Comparison of ENCODE assay signal across 10 cellular contexts in the genomic region with DNA sequence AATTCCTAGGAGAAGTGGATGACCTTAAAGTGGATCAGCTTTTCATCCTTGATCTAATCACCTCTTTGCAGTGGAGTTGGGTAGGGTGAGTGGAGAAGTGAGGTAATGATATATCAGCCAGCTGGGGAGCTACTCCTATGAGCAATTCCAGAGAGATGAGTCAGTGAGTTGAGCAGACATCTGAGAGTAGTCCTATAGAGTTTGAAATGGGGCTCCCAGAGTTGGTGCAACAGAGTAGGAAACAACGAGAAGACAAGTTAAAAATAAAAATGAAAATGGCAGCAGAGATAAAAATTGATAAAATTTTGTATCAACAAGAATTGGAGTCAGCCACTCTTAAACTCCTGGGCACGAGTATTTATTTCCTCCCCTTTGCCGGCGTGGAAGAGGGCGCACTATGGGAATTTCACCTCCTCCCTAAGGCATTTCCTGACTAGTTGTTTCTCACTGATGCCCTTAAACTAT.
DNase-seq lines count a peak whose midpoint lies in the region; ATAC-seq and TF ChIP-seq lines count a peak whose summit lies in the region.
"Had no signal": no experiment of that assay in that cellular context is flagged by ENCODE, and none has a peak within 500 bp of the region (broad histone marks: within the 10 kb centered on the region; RNA-seq: fewer than 3 reads in every experiment).

No MANE protein-coding gene starts in this region.

- H3K4me1 ChIP-seq in lower lobe of right lung, result peaks cover 38% of the 10 kb centered on the region
- no peaks in the 10 kb centered on the region for H3K4me1 ChIP-seq in CD4-positive, alpha-beta memory T cell (ENCODE audit: insufficient read depth, low read length)

- no peaks in the 10 kb centered on the region for H3K9me3 Mint-ChIP-seq in CD4-positive, alpha-beta memory T cell

- H3K27ac Mint-ChIP-seq in CD4-positive, alpha-beta memory T cell, result no peak overlapping the region

- ATAC-seq in lower lobe of right lung (peak; percentile 49 to 64), GM18511 (IDR thresholded peaks at IDR 0.05; ENCODE audit: unreplicated experiment) (no peak), GM19023 (IDR thresholded peaks at IDR 0.05; ENCODE audit: unreplicated experiment) (no peak)

- peak; percentile 62 for DNase-seq in AG10803 (ENCODE audit: low read depth)
- DNase-seq in NCI-H446 treated with DMSO at 0.1 percent for 48 hours (lab: John Stamatoyannopoulos, UW), result peak; percentile 3
- DNase-seq in dermis blood vessel endothelial cell, result peak; percentile 92
- DNase-seq in lower lobe of right lung, result no peak
- DNase-seq in CD4-positive, alpha-beta memory T cell, result no peak
- no peak for DNase-seq in COR-L47 (lab: John Stamatoyannopoulos, UW)
- DNase-seq: nucleus accumbens, T-helper 1 cell had no signal

- no peaks in the 10 kb centered on the region for H3K36me3 ChIP-seq in lower lobe of right lung
- no peaks in the 10 kb centered on the region for H3K36me3 ChIP-seq in CD4-positive, alpha-beta memory T cell (ENCODE audit: insufficient read depth, low read length)

- CTCF ChIA-PET in CD4-positive, alpha-beta memory T cell (lab: Charles Lee; ENCODE audit: partially characterized antibody), result no interaction called here

- no peak overlapping the region for H3K4me3 Mint-ChIP-seq in CD4-positive, alpha-beta memory T cell

- H3K9me3 ChIP-seq in lower lobe of right lung, result no peaks in the 10 kb centered on the region
- H3K9me3 ChIP-seq in CD4-positive, alpha-beta memory T cell (ENCODE audit: control insufficient read depth in 1 of 2, low read length in 2 of 2), result no peaks in the 10 kb centered on the region

- H3K27me3 Mint-ChIP-seq in CD4-positive, alpha-beta memory T cell, result peaks cover 3% of the 10 kb centered on the region in 2 donors

- no peak for TF ChIP-seq CTCF in AG10803 (conservative IDR thresholded peaks at IDR 0.05; ENCODE audit: low read length)
- no peak for TF ChIP-seq CTCF in lower lobe of right lung (IDR thresholded peaks at IDR 0.05)

- H3K4me3 ChIP-seq in AG10803 (ENCODE audit: low read length) (no peak overlapping the region), lower lobe of right lung (no peak overlapping the region)
- H3K4me3 ChIP-seq in CD4-positive, alpha-beta memory T cell (ENCODE audit: low read length in 2 of 2), result no peak overlapping the region

- H3K4me1 Mint-ChIP-seq in CD4-positive, alpha-beta memory T cell, result no peaks in the 10 kb centered on the region

- H3K27ac ChIP-seq in lower lobe of right lung, result peak overlapping the region; percentile 20
- no peak overlapping the region for H3K27ac ChIP-seq in CD4-positive, alpha-beta memory T cell (ENCODE audit: low read depth, low read length)

- POLR2A ChIA-PET in CD4-positive, alpha-beta memory T cell (lab: Charles Lee; ENCODE audit: partially characterized antibody), result no interaction called here

- H3K36me3 Mint-ChIP-seq in CD4-positive, alpha-beta memory T cell, result no peaks in the 10 kb centered on the region

- intact Hi-C loops in lower lobe of right lung (cut with DNase I), result no loop called here
- intact Hi-C loops in CD4-positive, alpha-beta memory T cell (cut with micrococcal nuclease), result no loop called here

- no peaks in the 10 kb centered on the region for H3K27me3 ChIP-seq in lower lobe of right lung (ENCODE audit: low read depth)
- no peaks in the 10 kb centered on the region for H3K27me3 ChIP-seq in CD4-positive, alpha-beta memory T cell (ENCODE audit: insufficient read depth, low read length)

Comparison
In these comparisons a context has a peak if more than half of its experiments do, and no peak if none do; other contexts are left out.
1. DNase-seq: peak in AG10803 (single experiment), NCI-H446 treated with DMSO at 0.1 percent for 48 hours (single experiment) and dermis blood vessel endothelial cell (single experiment); none in lower lobe of right lung (single experiment), CD4-positive, alpha-beta memory T cell (0 of 5) and COR-L47 (single experiment).
2. ATAC-seq: peak in lower lobe of right lung (2 of 2); none in GM18511 (single experiment) and GM19023 (single experiment).